In genomic region chr4:99088485-99089365, GRCh38 we compare ENCODE assay signal across 8 cellular contexts. TPM values are rescaled to one million over a fixed set of nuclear protein-coding genes. Genes with fewer than 3 reads are reported as not detected.
A peak's percentile ranks its signal among the peaks of the same experiment; 100 is the strongest.
DNase-seq lines count a peak whose midpoint lies in the region; ATAC-seq and TF ChIP-seq lines count a peak whose summit lies in the region.

Gene ADH5, minus strand, starts transcription at chr4:99088788. Its CDS starts 88 bp downstream, at chr4:99088700.

- in situ Hi-C loops in GM23248 (cut with MboI) = no loop called here

- H3K27ac ChIP-seq in DOHH2 (ENCODE audit: low read depth, low read length) = peak within 1 kb of the TSS; percentile 38
- H3K27ac ChIP-seq in GM23248 = peak within 1 kb of the TSS; percentile 96
- H3K27ac ChIP-seq in Karpas-422 (ENCODE audit: low read length) = peak within 1 kb of the TSS; percentile 59
- peak within 1 kb of the TSS; percentile 98 for H3K27ac ChIP-seq in RWPE1

- H3F3A ChIP-seq in DOHH2 (ENCODE audit: control insufficient read depth, insufficient read depth) (no peaks in the 10 kb centered on the region; the same call in 1 of the 2 replicates), GM23248 (ENCODE audit: insufficient read depth) (peaks cover 18% of the 10 kb centered on the region)

- H3K4me3 Mint-ChIP-seq in natural killer cell treated with Interleukin-12 subunit alpha and Interleukin-12 subunit beta and Interleukin-15 and Interleukin-18, amount 100 ng/mL, for 72 hours = peak within 1 kb of the TSS; percentile 97

- peaks cover 3% of the 10 kb centered on the region for H3K36me3 Mint-ChIP-seq in natural killer cell treated with Interleukin-12 subunit alpha and Interleukin-12 subunit beta and Interleukin-15 and Interleukin-18, amount 100 ng/mL, for 72 hours

- no peaks in the 10 kb centered on the region for H3K27me3 Mint-ChIP-seq in natural killer cell treated with Interleukin-12 subunit alpha and Interleukin-12 subunit beta and Interleukin-15 and Interleukin-18, amount 100 ng/mL, for 72 hours

- CTCF ChIA-PET in RWPE1 (lab: Yijun Ruan, JAX) = interaction anchor here (0.8 to 1.1 kb wide), 3 partner anchors 33 to 159 kb away, joined by 3 to 5 read pairs (median 4); no protein-coding TSS in a partner anchor

- H3K36me3 ChIP-seq in DOHH2 (ENCODE audit: control insufficient read depth, low read length) (peaks cover 24% of the 10 kb centered on the region), GM23248 (ENCODE audit: low read depth) (peaks cover 18% of the 10 kb centered on the region), Karpas-422 (ENCODE audit: insufficient read depth, low read length) (peaks cover 16% of the 10 kb centered on the region; the same call in 1 of the 2 replicates)

- H3K4me2 ChIP-seq in DOHH2 (ENCODE audit: low read length) (peak within 1 kb of the TSS; percentile 96), GM23248 (ENCODE audit: unreplicated experiment) (peak within 1 kb of the TSS; percentile 100), Karpas-422 (ENCODE audit: low read depth, low read length, poor library complexity, severe bottlenecking) (peak within 1 kb of the TSS; percentile 90)

- TF ChIP-seq CTCF in DOHH2 (IDR thresholded peaks at IDR 0.05; ENCODE audit: low read depth, low read length, poor library complexity, severe bottlenecking) (no peak), RWPE1 (conservative IDR thresholded peaks at IDR 0.05; ENCODE audit: low read depth) (no peak), fibroblast of pulmonary artery (IDR thresholded peaks at IDR 0.05; ENCODE audit: low read length, missing control alignments) (no peak)

- ATAC-seq in natural killer cell treated with Interleukin-12 subunit alpha and Interleukin-12 subunit beta and Interleukin-15 and Interleukin-18, amount 100 ng/mL, for 72 hours = peak; percentile 98 to 99

- H3K79me2 ChIP-seq in DOHH2 (ENCODE audit: control insufficient read depth, low read length) (peaks cover 46% of the 10 kb centered on the region), GM23248 (ENCODE audit: insufficient read depth) (peaks cover 60% of the 10 kb centered on the region), Karpas-422 (ENCODE audit: low read length) (peaks cover 50% of the 10 kb centered on the region)

- no peaks in the 10 kb centered on the region for H4K20me1 ChIP-seq in DOHH2 (ENCODE audit: control insufficient read depth, insufficient read depth, low read depth, low read length)
- H4K20me1 ChIP-seq in GM23248 (ENCODE audit: insufficient read depth) = no peaks in the 10 kb centered on the region
- no peaks in the 10 kb centered on the region for H4K20me1 ChIP-seq in Karpas-422 (ENCODE audit: insufficient read depth, low read depth, low read length)

- POLR2A ChIA-PET in RWPE1 (lab: Yijun Ruan, JAX; ENCODE audit: low non-redundant PET) = interaction anchor here (0.5 to 0.7 kb wide), 4 partner anchors 92 to 868 kb away, joined by 3 read pairs; no protein-coding TSS in a partner anchor

- H3K4me3 ChIP-seq in DOHH2 (ENCODE audit: low read length) (peak within 1 kb of the TSS; percentile 97), GM23248 (peak within 1 kb of the TSS; percentile 92), Karpas-422 (ENCODE audit: low read length) (peak within 1 kb of the TSS; percentile 85), fibroblast of pulmonary artery (replicated peaks; ENCODE audit: low read depth, low read length) (peak within 1 kb of the TSS; percentile 91)

- H3K4me1 Mint-ChIP-seq in natural killer cell treated with Interleukin-12 subunit alpha and Interleukin-12 subunit beta and Interleukin-15 and Interleukin-18, amount 100 ng/mL, for 72 hours (ENCODE audit: low read depth in 2 of 2) = peaks cover 50% of the 10 kb centered on the region in 2 donors

- H2AFZ ChIP-seq in GM23248 (peak within 1 kb of the TSS; percentile 95), Karpas-422 (ENCODE audit: low read length) (peak within 1 kb of the TSS; percentile 96)

- DNase-seq in GM23248 = peak; percentile 94
- DNase-seq in Karpas-422 = peak; percentile 96
- DNase-seq in RWPE1 (ENCODE audit: low spot score) = peak; percentile 87
- peak; percentile 86 for DNase-seq in activated T-helper 9 cell treated with anti-CD3 and anti-CD28 coated beads, Interleukin-2, amount 50 U/mL, for 16 hours (ENCODE audit: low read depth)
- DNase-seq in fibroblast of pulmonary artery (ENCODE audit: low read depth) = peak; percentile 87
- peak; percentile 87 for DNase-seq in natural killer cell treated with Interleukin-12 subunit alpha and Interleukin-12 subunit beta and Interleukin-15 and Interleukin-18, amount 100 ng/mL, for 72 hours (ENCODE audit: low spot score)
- peak; percentile 92 for DNase-seq in stimulated activated naive CD4-positive, alpha-beta T cell treated with Interleukin-2 at 50 U/mL for 16 hours (lab: John Stamatoyannopoulos, UW)

- H3K9me3 Mint-ChIP-seq in natural killer cell treated with Interleukin-12 subunit alpha and Interleukin-12 subunit beta and Interleukin-15 and Interleukin-18, amount 100 ng/mL, for 72 hours = no peaks in the 10 kb centered on the region

- H3K27ac Mint-ChIP-seq in natural killer cell treated with Interleukin-12 subunit alpha and Interleukin-12 subunit beta and Interleukin-15 and Interleukin-18, amount 100 ng/mL, for 72 hours = peak within 1 kb of the TSS; percentile 89 to 95

- peak within 1 kb of the TSS; percentile 98 for H3K9ac ChIP-seq in GM23248
- peak within 1 kb of the TSS; percentile 94 for H3K9ac ChIP-seq in Karpas-422 (ENCODE audit: low read length)

- H3K9me2 ChIP-seq in DOHH2 (replicated peaks; ENCODE audit: control insufficient read depth, low read length) (no peaks in the 10 kb centered on the region), GM23248 (ENCODE audit: insufficient read depth) (no peaks in the 10 kb centered on the region), Karpas-422 (replicated peaks; ENCODE audit: insufficient read depth, low read length) (no peaks in the 10 kb centered on the region)

- H3K4me1 ChIP-seq in DOHH2 (ENCODE audit: control insufficient read depth, low read length) (peaks cover 15% of the 10 kb centered on the region), GM23248 (ENCODE audit: insufficient read depth) (peaks cover 33% of the 10 kb centered on the region), Karpas-422 (ENCODE audit: low read length) (peaks cover 19% of the 10 kb centered on the region)

- H3K9me3 ChIP-seq in DOHH2 (ENCODE audit: control insufficient read depth, insufficient read depth, low read length) (no peaks in the 10 kb centered on the region), GM23248 (ENCODE audit: low read depth) (no peaks in the 10 kb centered on the region), Karpas-422 (ENCODE audit: low read length) (no peaks in the 10 kb centered on the region)

- WGBS in GM23248 (ENCODE audit: low coverage in 1 of 2, low lambda C conversion rate in 2 of 2, missing lambda C conversion rate in 2 of 2), 2 experiments = 1% methylated on average over 45 to 52 of the region's 53 CpGs

- H3K27me3 ChIP-seq in DOHH2 (ENCODE audit: control insufficient read depth, low read length) (no peaks in the 10 kb centered on the region), GM23248 (replicated peaks; ENCODE audit: insufficient read depth) (no peaks in the 10 kb centered on the region), Karpas-422 (ENCODE audit: low read length) (no peaks in the 10 kb centered on the region)

RNA-seq across cellular contexts. Expression of gene ADH5, which starts in this region (rescaled TPM):
- 221 and 243 TPM in 2 replicates for total RNA-seq in GM23248 (2014; rRNA removed; shearing (Covaris generic))
- polyA plus RNA-seq in GM23248 (2016; fragmentation: Nextera tagmentation; extraction: Ambion mirVana) = 208 and 211 TPM in 2 replicates
- total RNA-seq in Karpas-422 (2014; rRNA removed; shearing (Covaris generic); ENCODE audit: low replicate concordance) = 64.3 and 67.7 TPM in 2 replicates
- 10 to 100 TPM; 53.0 to 62.3 TPM for total RNA-seq in natural killer cell treated with Interleukin-12 subunit alpha and Interleukin-12 subunit beta and Interleukin-15 and Interleukin-18, amount 100 ng/mL, for 72 hours

Comparison
In these comparisons a context has a peak if more than half of its experiments do, and no peak if none do; other contexts are left out.
1. Peak in every context shown above with its lines: DNase-seq, ATAC-seq, H3K4me3 ChIP-seq and H3K27ac ChIP-seq.
2. H3K27ac ChIP-seq: peak in every context shown above with its lines; median percentile 98 in RWPE1; 96 in GM23248; 59 in Karpas-422; 38 in DOHH2.